ENCODE assay signal across 8 cellular contexts in the genomic region with DNA sequence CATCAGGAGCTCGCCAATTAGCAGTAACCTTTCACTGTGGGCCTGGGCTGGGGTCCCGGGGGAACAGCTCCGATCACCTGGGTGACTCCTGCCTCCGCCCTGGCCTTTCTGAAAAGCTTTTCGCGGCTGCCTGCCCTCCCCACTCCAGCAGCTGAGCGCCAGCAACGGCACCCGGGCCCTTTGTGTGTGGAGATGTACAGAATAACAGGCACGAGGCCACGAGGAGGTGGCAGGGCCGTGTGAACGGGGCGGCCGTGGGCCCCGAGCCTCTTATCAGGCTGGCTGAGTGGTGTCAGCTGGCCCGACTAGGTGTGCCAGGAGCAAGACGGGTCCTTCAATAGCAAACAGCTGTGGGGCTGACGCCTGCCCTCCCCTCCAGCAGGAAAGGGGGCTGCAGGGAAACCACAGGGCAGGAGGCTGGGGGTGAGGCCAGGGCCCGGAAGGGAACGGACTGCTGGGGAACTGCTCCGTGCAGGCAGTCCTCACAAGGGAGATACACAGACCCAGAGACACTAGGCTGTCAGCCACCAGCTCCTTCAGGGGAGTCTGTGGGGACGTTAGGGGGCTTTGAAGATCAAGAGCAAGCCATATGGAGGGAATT. TPM values are rescaled to one million over a fixed set of nuclear protein-coding genes. Genes with fewer than 3 reads are reported as not detected.
DNase-seq lines count a peak whose midpoint lies in the region; ATAC-seq and TF ChIP-seq lines count a peak whose summit lies in the region.

No MANE protein-coding gene starts in this region.

- peaks cover 78% of the 10 kb centered on the region for H3K4me1 Mint-ChIP-seq in activated naive CD8-positive, alpha-beta T cell treated with anti-CD3 and anti-CD28 coated beads, Interleukin-2, amount 50 U/mL, for 24 hours
- peaks cover 66 to 83% of the 10 kb centered on the region in 2 donors for H3K4me1 Mint-ChIP-seq in natural killer cell
- H3K4me1 Mint-ChIP-seq in activated CD8-positive, alpha-beta memory T cell treated with anti-CD3 and anti-CD28 coated beads, Interleukin-2, amount 10 ng/mL, durations not matched to agents 7 days and 5 days = peaks cover 47% of the 10 kb centered on the region

- H3K36me3 Mint-ChIP-seq in activated naive CD8-positive, alpha-beta T cell treated with anti-CD3 and anti-CD28 coated beads, Interleukin-2, amount 50 U/mL, for 24 hours (ENCODE audit: low read depth) = no peaks in the 10 kb centered on the region
- H3K36me3 Mint-ChIP-seq in natural killer cell = no peaks in the 10 kb centered on the region
- peaks cover 3% of the 10 kb centered on the region for H3K36me3 Mint-ChIP-seq in activated CD8-positive, alpha-beta memory T cell treated with anti-CD3 and anti-CD28 coated beads, Interleukin-2, amount 10 ng/mL, durations not matched to agents 7 days and 5 days

- no peak for TF ChIP-seq CTCF in natural killer cell (IDR thresholded peaks at IDR 0.05)

- H3K27me3 Mint-ChIP-seq in activated naive CD8-positive, alpha-beta T cell treated with anti-CD3 and anti-CD28 coated beads, Interleukin-2, amount 50 U/mL, for 24 hours = no peaks in the 10 kb centered on the region
- no peaks in the 10 kb centered on the region for H3K27me3 Mint-ChIP-seq in natural killer cell (ENCODE audit: low read depth in 2 of 2)
- no peaks in the 10 kb centered on the region for H3K27me3 Mint-ChIP-seq in activated CD8-positive, alpha-beta memory T cell treated with anti-CD3 and anti-CD28 coated beads, Interleukin-2, amount 10 ng/mL, durations not matched to agents 7 days and 5 days

- peak; percentile 92 for DNase-seq in DMS79 (lab: John Stamatoyannopoulos, UW)
- DNase-seq in NCI-H1694 treated with DMSO at 0.1 percent for 48 hours (lab: John Stamatoyannopoulos, UW) = peak; percentile 68
- DNase-seq in activated naive CD8-positive, alpha-beta T cell treated with anti-CD3 and anti-CD28 coated beads, Interleukin-2, amount 50 U/mL, for 24 hours = no peak
- no peak for DNase-seq in natural killer cell
- no peak for DNase-seq in epidermal melanocyte (ENCODE audit: insufficient read length, low spot score)
- DNase-seq in activated CD8-positive, alpha-beta memory T cell treated with anti-CD3 and anti-CD28 coated beads, Interleukin-2, amount 10 ng/mL, durations not matched to agents 7 days and 5 days = no peak
- DNase-seq in SIG-M5 (lab: John Stamatoyannopoulos, UW) = no peak

- H3K9me3 Mint-ChIP-seq in activated naive CD8-positive, alpha-beta T cell treated with anti-CD3 and anti-CD28 coated beads, Interleukin-2, amount 50 U/mL, for 24 hours = no peaks in the 10 kb centered on the region
- no peaks in the 10 kb centered on the region for H3K9me3 Mint-ChIP-seq in natural killer cell
- no peaks in the 10 kb centered on the region for H3K9me3 Mint-ChIP-seq in activated CD8-positive, alpha-beta memory T cell treated with anti-CD3 and anti-CD28 coated beads, Interleukin-2, amount 10 ng/mL, durations not matched to agents 7 days and 5 days (ENCODE audit: low read depth)

- intact Hi-C loops in natural killer cell (cut with micrococcal nuclease) = no loop called here

- peak; percentile 27 for ATAC-seq in activated naive CD8-positive, alpha-beta T cell treated with anti-CD3 and anti-CD28 coated beads, Interleukin-2, amount 50 U/mL, for 24 hours
- ATAC-seq in natural killer cell = peak; percentile 33 to 71 (median 69)
- ATAC-seq in activated CD8-positive, alpha-beta memory T cell treated with anti-CD3 and anti-CD28 coated beads, Interleukin-2, amount 10 ng/mL, durations not matched to agents 7 days and 5 days = no peak
- no peak for ATAC-seq in GM21737 (IDR thresholded peaks at IDR 0.05; ENCODE audit: unreplicated experiment)

- CTCF ChIA-PET in activated CD8-positive, alpha-beta memory T cell treated with anti-CD3 and anti-CD28 coated beads, Interleukin-2, amount 10 ng/mL, durations not matched to agents 7 days and 5 days (lab: Charles Lee) = interaction anchor here (1.3 kb wide), 1 partner anchor 124 kb away, joined by 5 read pairs; no protein-coding TSS in a partner anchor

- H3K27ac Mint-ChIP-seq in activated naive CD8-positive, alpha-beta T cell treated with anti-CD3 and anti-CD28 coated beads, Interleukin-2, amount 50 U/mL, for 24 hours = peak overlapping the region; percentile 90
- H3K27ac Mint-ChIP-seq in natural killer cell = peak overlapping the region; percentile 86 to 91
- no peak overlapping the region for H3K27ac Mint-ChIP-seq in activated CD8-positive, alpha-beta memory T cell treated with anti-CD3 and anti-CD28 coated beads, Interleukin-2, amount 10 ng/mL, durations not matched to agents 7 days and 5 days

- peak overlapping the region; percentile 8 for H3K4me3 Mint-ChIP-seq in activated naive CD8-positive, alpha-beta T cell treated with anti-CD3 and anti-CD28 coated beads, Interleukin-2, amount 50 U/mL, for 24 hours
- H3K4me3 Mint-ChIP-seq in natural killer cell = peak overlapping the region; percentile 73
- H3K4me3 Mint-ChIP-seq in activated CD8-positive, alpha-beta memory T cell treated with anti-CD3 and anti-CD28 coated beads, Interleukin-2, amount 10 ng/mL, durations not matched to agents 7 days and 5 days = no peak overlapping the region

RNA-seq across cellular contexts. Expression of a gene that starts 56.7 kb away (rescaled TPM):
- 100 to 1,000 TPM; 101 to 136 (median 114) TPM for total RNA-seq in natural killer cell
- 10 to 100 TPM; 15.2 to 18.3 TPM for total RNA-seq in activated CD8-positive, alpha-beta memory T cell treated with anti-CD3 and anti-CD28 coated beads, Interleukin-2, amount 10 ng/mL, durations not matched to agents 7 days and 5 days

Comparison
In these comparisons a context has a peak if more than half of its experiments do, and no peak if none do; other contexts are left out.
1. DNase-seq: peak in DMS79 (single experiment) and NCI-H1694 treated with DMSO at 0.1 percent for 48 hours (single experiment); none in activated naive CD8-positive, alpha-beta T cell treated with anti-CD3 and anti-CD28 coated beads, Interleukin-2, amount 50 U/mL, for 24 hours (single experiment), natural killer cell (single experiment), epidermal melanocyte (single experiment), activated CD8-positive, alpha-beta memory T cell treated with anti-CD3 and anti-CD28 coated beads, Interleukin-2, amount 10 ng/mL, durations not matched to agents 7 days and 5 days (single experiment) and SIG-M5 (single experiment).
2. ATAC-seq: peak in activated naive CD8-positive, alpha-beta T cell treated with anti-CD3 and anti-CD28 coated beads, Interleukin-2, amount 50 U/mL, for 24 hours (single experiment) and natural killer cell (3 of 3); none in activated CD8-positive, alpha-beta memory T cell treated with anti-CD3 and anti-CD28 coated beads, Interleukin-2, amount 10 ng/mL, durations not matched to agents 7 days and 5 days (single experiment) and GM21737 (single experiment).
3. RNA of a gene that starts 56.7 kb away (total RNA-seq): 101 to 136 TPM in natural killer cell; 15.2 to 18.3 TPM in activated CD8-positive, alpha-beta memory T cell treated with anti-CD3 and anti-CD28 coated beads, Interleukin-2, amount 10 ng/mL, durations not matched to agents 7 days and 5 days; every median in the first group is over 4 times any median in the second.